In genomic region chr9:90343360-90343759, GRCh38 we compare ENCODE assay signal across 15 cellular contexts.
A peak's percentile ranks its signal among the peaks of the same experiment; 100 is the strongest.
DNase-seq lines count a peak whose midpoint lies in the region; ATAC-seq and TF ChIP-seq lines count a peak whose summit lies in the region.
"Had no signal": no experiment of that assay in that cellular context is flagged by ENCODE, and none has a peak within 500 bp of the region (broad histone marks: within the 10 kb centered on the region; RNA-seq: fewer than 3 reads in every experiment).

No MANE protein-coding gene starts in this region.

- TF ChIP-seq CTCF in SK-N-SH (IDR thresholded peaks at IDR 0.05) (no peak), vagina (IDR thresholded peaks at IDR 0.05) (no peak)

- no peak for TF ChIP-seq RAD21 in SK-N-SH (IDR thresholded peaks at IDR 0.05; ENCODE audit: low read length)

- H3K79me2 ChIP-seq in SK-N-SH (ENCODE audit: insufficient read depth): no peaks in the 10 kb centered on the region

- H4K20me1 ChIP-seq in SK-N-SH (ENCODE audit: insufficient read depth): no peaks in the 10 kb centered on the region

- CTCF ChIA-PET in SK-N-SH (lab: Yijun Ruan, JAX): no interaction called here

- no peak for DNase-seq in SK-N-SH
- peak; percentile 90 for DNase-seq in NCI-H82 treated with DMSO at 0.1 percent for 48 hours (lab: John Stamatoyannopoulos, UW; ENCODE audit: unreplicated experiment)
- DNase-seq in epithelial cell of prostate (ENCODE audit: low read depth, low spot score): no peak
- DNase-seq in renal cortical epithelial cell (ENCODE audit: low read depth): peak; percentile 31
- no peak for DNase-seq in activated naive CD4-positive, alpha-beta T cell treated with anti-CD3 and anti-CD28 coated beads, Interleukin-2, amount 50 U/mL, for 72 hours (ENCODE audit: low spot score in 2 of 2)
- DNase-seq in vagina (ENCODE audit: extremely low spot score in 2 of 2): no peak
- no peak for DNase-seq in Ammon's horn (ENCODE audit: low spot score)
- DNase-seq: 8988T; activated naive CD4-positive, alpha-beta T cell; Calu3; nucleus accumbens; thyroid gland had no signal

- WGBS in SK-N-SH (ENCODE audit: low lambda C conversion rate): 65% methylated on average over 3 of the region's 3 CpGs

- H3K36me3 Mint-ChIP-seq in activated naive CD4-positive, alpha-beta T cell treated with anti-CD3 and anti-CD28 coated beads, Interleukin-2, amount 50 U/mL, for 72 hours: no peaks in the 10 kb centered on the region
- H3K36me3 Mint-ChIP-seq: memory B cell had no signal

- H3K4me2 ChIP-seq in SK-N-SH: no peak overlapping the region

- H3K4me3 ChIP-seq in SK-N-SH (ENCODE audit: low read depth in 2 of 2, low read length in 1 of 2) (no peak overlapping the region), vagina (no peak overlapping the region)
- H3K4me3 ChIP-seq: thyroid gland had no signal

- TF ChIP-seq POLR2A in vagina (IDR thresholded peaks at IDR 0.05): no peak

- no peaks in the 10 kb centered on the region for H3K36me3 ChIP-seq in SK-N-SH (replicated peaks in 1 of 2; ENCODE audit: control insufficient read depth in 1 of 2, insufficient read depth in 2 of 2, low read length in 1 of 2)
- H3K36me3 ChIP-seq in vagina: no peaks in the 10 kb centered on the region
- H3K36me3 ChIP-seq: thyroid gland had no signal

- peaks cover 0 to 5% of the 10 kb centered on the region in 2 donors for H3K9me3 Mint-ChIP-seq in activated naive CD4-positive, alpha-beta T cell treated with anti-CD3 and anti-CD28 coated beads, Interleukin-2, amount 50 U/mL, for 72 hours
- H3K9me3 Mint-ChIP-seq: central memory CD8-positive, alpha-beta T cell; memory B cell had no signal

- H3K27ac ChIP-seq in SK-N-SH (ENCODE audit: low read depth in 2 of 2, low read length in 1 of 2) (no peak overlapping the region), epithelial cell of prostate (peak overlapping the region; percentile 58), vagina (no peak overlapping the region)
- H3K27ac ChIP-seq: thyroid gland had no signal

- TF ChIP-seq EP300 in SK-N-SH (IDR thresholded peaks at IDR 0.05; ENCODE audit: borderline replicate concordance in 1 of 2, low read depth in 1 of 2, low read length in 1 of 2): no peak

- no peaks in the 10 kb centered on the region for H3K9me2 ChIP-seq in SK-N-SH

- H3K9me3 ChIP-seq in SK-N-SH (no peaks in the 10 kb centered on the region), vagina (no peaks in the 10 kb centered on the region)
- H3K9me3 ChIP-seq: thyroid gland had no signal

- no peak overlapping the region for H3K27ac Mint-ChIP-seq in activated naive CD4-positive, alpha-beta T cell treated with anti-CD3 and anti-CD28 coated beads, Interleukin-2, amount 50 U/mL, for 72 hours
- H3K27ac Mint-ChIP-seq: memory B cell had no signal

- H3K4me1 ChIP-seq in SK-N-SH (ENCODE audit: control insufficient read depth in 1 of 2, insufficient read depth in 2 of 2, low read depth in 1 of 2, low read length in 1 of 2): peaks cover 0 to 4% of the 10 kb centered on the region in 2 experiments; a peak in 1 of 4 replicates
- H3K4me1 ChIP-seq in vagina: no peaks in the 10 kb centered on the region
- H3K4me1 ChIP-seq: thyroid gland had no signal

- no peak for ATAC-seq in SK-N-SH treated with all-trans-retinoic acid at 6 μM for 48 hours
- ATAC-seq in activated naive CD4-positive, alpha-beta T cell treated with anti-CD3 and anti-CD28 coated beads, Interleukin-2, amount 50 U/mL, for 72 hours: no peak

- no peak overlapping the region for H3K9ac ChIP-seq in SK-N-SH

- intact Hi-C loops in vagina (cut with DNase I): no loop called here

- H3F3A ChIP-seq in SK-N-SH (replicated peaks; ENCODE audit: insufficient read depth): no peaks in the 10 kb centered on the region

- no peak overlapping the region for H2AFZ ChIP-seq in SK-N-SH (ENCODE audit: low read depth)

- H3K27me3 ChIP-seq in SK-N-SH (ENCODE audit: insufficient read depth): no peaks in the 10 kb centered on the region
- no peaks in the 10 kb centered on the region for H3K27me3 ChIP-seq in vagina
- H3K27me3 ChIP-seq: thyroid gland had no signal

- POLR2A ChIA-PET in SK-N-SH (lab: Yijun Ruan, JAX): no interaction called here

TF ChIP-seq in SK-N-SH, 30 proteins besides CTCF, POLR2A, EP300 and RAD21:
- TF ChIP-seq REST (IDR thresholded peaks at IDR 0.05; ENCODE audit: low read depth, low read length) (peak; percentile 64; the same call in 1 of the 2 replicates), NFIC (IDR thresholded peaks at IDR 0.05; ENCODE audit: borderline replicate concordance) (no peak), SMC3 (IDR thresholded peaks at IDR 0.05; ENCODE audit: low read depth, low read length) (no peak)

TF ChIP-seq in SK-N-SH treated with all-trans-retinoic acid at 6 μM for 48 hours, 23 proteins besides CTCF, POLR2A, EP300 and RAD21 (continues in another document):
- no peak for TF ChIP-seq POU6F1 (CRISPR knock-in tag; IDR thresholded peaks at IDR 0.05; ENCODE audit: borderline replicate concordance, low read depth)
- no peak for TF ChIP-seq ZFP30 (CRISPR knock-in tag; IDR thresholded peaks at IDR 0.05)
- TF ChIP-seq ZNF70 (CRISPR knock-in tag; IDR thresholded peaks at IDR 0.05): no peak
- TF ChIP-seq TSHZ2 (CRISPR knock-in tag; IDR thresholded peaks at IDR 0.05): no peak
- no peak for TF ChIP-seq ISL1 (CRISPR knock-in tag; IDR thresholded peaks at IDR 0.05)
- no peak for TF ChIP-seq OSR1 (CRISPR knock-in tag; IDR thresholded peaks at IDR 0.05)
- no peak for TF ChIP-seq RARB (CRISPR knock-in tag; IDR thresholded peaks at IDR 0.05)
- no peak for TF ChIP-seq CREB5 (CRISPR knock-in tag; IDR thresholded peaks at IDR 0.05; ENCODE audit: low read depth)
- TF ChIP-seq BACH2 (CRISPR knock-in tag; IDR thresholded peaks at IDR 0.05; ENCODE audit: borderline replicate concordance): no peak
- TF ChIP-seq PATZ1 (CRISPR knock-in tag; IDR thresholded peaks at IDR 0.05; ENCODE audit: borderline replicate concordance): no peak
- TF ChIP-seq ARNTL (CRISPR knock-in tag; IDR thresholded peaks at IDR 0.05; ENCODE audit: borderline replicate concordance, low read depth): no peak
- no peak for TF ChIP-seq ZNF565 (CRISPR knock-in tag; conservative IDR thresholded peaks at IDR 0.05; ENCODE audit: low read depth)

Comparison
In these comparisons a context has a peak if more than half of its experiments do, and no peak if none do; other contexts are left out.
1. DNase-seq: peak in NCI-H82 treated with DMSO at 0.1 percent for 48 hours (single experiment) and renal cortical epithelial cell (single experiment); none in SK-N-SH (single experiment), epithelial cell of prostate (single experiment), activated naive CD4-positive, alpha-beta T cell treated with anti-CD3 and anti-CD28 coated beads, Interleukin-2, amount 50 U/mL, for 72 hours (0 of 2), vagina (0 of 2) and Ammon's horn (single experiment).